Comparison of ENCODE assay signal across 1 cellular context in the genomic region with DNA sequence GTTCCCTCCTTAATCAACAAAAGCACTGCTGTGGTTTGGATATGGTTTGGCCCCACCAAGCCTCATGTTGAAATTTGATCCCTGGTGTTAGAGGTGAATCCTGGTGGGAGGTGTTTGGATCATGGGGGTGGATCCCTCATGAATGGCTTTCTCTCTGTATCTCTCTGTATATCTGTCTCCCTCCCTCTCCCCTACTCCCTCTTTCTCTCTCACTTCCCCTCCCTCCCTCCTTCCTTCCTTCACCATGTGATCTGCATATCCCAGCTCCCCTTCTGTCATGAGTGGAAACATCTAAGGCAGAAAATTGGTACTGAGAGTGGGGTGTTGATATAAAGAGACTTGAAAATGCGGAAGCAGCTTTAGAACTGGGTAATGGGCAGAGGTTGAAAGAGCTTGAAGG.
TF ChIP-seq lines count a peak whose summit lies in the region.

No MANE protein-coding gene starts in this region.

TF ChIP-seq in HEK293, 187 proteins besides CTCF, POLR2A, EP300 and RAD21 (continued from another document):
- TF ChIP-seq, protein P1, sequence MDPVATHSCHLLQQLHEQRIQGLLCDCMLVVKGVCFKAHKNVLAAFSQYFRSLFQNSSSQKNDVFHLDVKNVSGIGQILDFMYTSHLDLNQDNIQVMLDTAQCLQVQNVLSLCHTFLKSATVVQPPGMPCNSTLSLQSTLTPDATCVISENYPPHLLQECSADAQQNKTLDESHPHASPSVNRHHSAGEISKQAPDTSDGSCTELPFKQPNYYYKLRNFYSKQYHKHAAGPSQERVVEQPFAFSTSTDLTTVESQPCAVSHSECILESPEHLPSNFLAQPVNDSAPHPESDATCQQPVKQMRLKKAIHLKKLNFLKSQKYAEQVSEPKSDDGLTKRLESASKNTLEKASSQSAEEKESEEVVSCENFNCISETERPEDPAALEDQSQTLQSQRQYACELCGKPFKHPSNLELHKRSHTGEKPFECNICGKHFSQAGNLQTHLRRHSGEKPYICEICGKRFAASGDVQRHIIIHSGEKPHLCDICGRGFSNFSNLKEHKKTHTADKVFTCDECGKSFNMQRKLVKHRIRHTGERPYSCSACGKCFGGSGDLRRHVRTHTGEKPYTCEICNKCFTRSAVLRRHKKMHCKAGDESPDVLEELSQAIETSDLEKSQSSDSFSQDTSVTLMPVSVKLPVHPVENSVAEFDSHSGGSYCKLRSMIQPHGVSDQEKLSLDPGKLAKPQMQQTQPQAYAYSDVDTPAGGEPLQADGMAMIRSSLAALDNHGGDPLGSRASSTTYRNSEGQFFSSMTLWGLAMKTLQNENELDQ (tag by site-specific recombination; IDR thresholded peaks at IDR 0.05; ENCODE audit: low read depth), result no peak
- TF ChIP-seq PRDM1 (tag by site-specific recombination; IDR thresholded peaks at IDR 0.05), result no peak
- peak; percentile 28; the same call in 1 of the 2 replicates for TF ChIP-seq KLF1 (tag by site-specific recombination; IDR thresholded peaks at IDR 0.05)
- no peak for TF ChIP-seq ZNF302 (tag by site-specific recombination; IDR thresholded peaks at IDR 0.05; ENCODE audit: low read depth)
- no peak for TF ChIP-seq MEIS1 (CRISPR knock-in tag; IDR thresholded peaks at IDR 0.05; ENCODE audit: borderline replicate concordance)
- peak; percentile 82 for TF ChIP-seq GLIS1 (tag by site-specific recombination; IDR thresholded peaks at IDR 0.05)
- TF ChIP-seq ZNF19 (tag by site-specific recombination; IDR thresholded peaks at IDR 0.05; ENCODE audit: low read depth), result no peak
- no peak for TF ChIP-seq ZEB2 (tag by site-specific recombination; IDR thresholded peaks at IDR 0.05)
- TF ChIP-seq ZNF529 (tag by site-specific recombination; IDR thresholded peaks at IDR 0.05; ENCODE audit: insufficient replicate concordance), result no peak
- no peak for TF ChIP-seq ZNF48 (tag by site-specific recombination; IDR thresholded peaks at IDR 0.05)
- no peak for TF ChIP-seq KLF7 (tag by site-specific recombination; IDR thresholded peaks at IDR 0.05; ENCODE audit: borderline replicate concordance)
- TF ChIP-seq SP7 (tag by site-specific recombination; IDR thresholded peaks at IDR 0.05), result 0 out of 2 replicates have a peak, but pooled peaks have one; percentile 12
- no peak for TF ChIP-seq ZBTB1 (tag by site-specific recombination; IDR thresholded peaks at IDR 0.05)
- no peak for TF ChIP-seq GLI4 (tag by site-specific recombination; IDR thresholded peaks at IDR 0.05)
- TF ChIP-seq ZBTB20 (tag by site-specific recombination; IDR thresholded peaks at IDR 0.05), result no peak
- no peak for TF ChIP-seq ZNF747 (tag by site-specific recombination; IDR thresholded peaks at IDR 0.05)
